In genomic region chrX:19089555-19090040, GRCh38 we compare ENCODE assay signal across 35 cellular contexts. TPM values are rescaled to one million over a fixed set of nuclear protein-coding genes. Genes with fewer than 3 reads are reported as not detected.
"Had no signal": no experiment of that assay in that cellular context is flagged by ENCODE, and none has a peak within 500 bp of the region (broad histone marks: within the 10 kb centered on the region; RNA-seq: fewer than 3 reads in every experiment).

No MANE protein-coding gene starts in this region.

- ATAC-seq: activated CD8-positive, alpha-beta T cell treated with anti-CD3 and anti-CD28 coated beads for 36 hours; activated naive CD4-positive, alpha-beta T cell treated with anti-CD3 and anti-CD28 coated beads, Interleukin-2, amount 50 U/mL, for 72 hours; activated T-cell treated with anti-CD3 and anti-CD28 coated beads, Interleukin-2, amount 50 U/mL, for 4 hours; activated T-cell treated with anti-CD3 and anti-CD28 coated beads, Interleukin-2, amount 50 U/mL, for 72 hours; activated T-helper 17 cell treated with anti-CD3 and anti-CD28 coated beads, Interleukin-2, amount 50 U/mL, for 72 hours had no signal

- H3K4me1 ChIP-seq: adrenal gland had no signal

- H3K4me3 ChIP-seq: adrenal gland, cardiac muscle cell had no signal

- H3K36me3 ChIP-seq: adrenal gland, cardiac muscle cell had no signal

- H3K27ac ChIP-seq: adrenal gland, cardiac muscle cell, VCaP had no signal

- DNase-seq: activated B cell treated with CpG ODN at 0.5 μM for 24 hours; activated CD4-positive, alpha-beta memory T cell treated with anti-CD3 and anti-CD28 coated beads for 36 hours; activated CD4-positive, alpha-beta T cell treated with anti-CD3 and anti-CD28 coated beads for 4 hours; activated CD4-positive, alpha-beta T cell treated with anti-CD3 and anti-CD28 coated beads, Interleukin-2, amount 10 ng/mL, durations not matched to agents 24 days and 14 days; activated CD4-positive, alpha-beta T cell treated with anti-CD3 and anti-CD28 coated beads, Interleukin-2, amount 50 U/mL, for 1 hour; activated CD4-positive, alpha-beta T cell treated with anti-CD3 and anti-CD28 coated beads, Interleukin-2, amount 50 U/mL, for 4 hours; activated CD4-positive, CD25-positive, alpha-beta regulatory T cell treated with anti-CD3 and anti-CD28 coated beads, Interleukin-2, amount 50 U/mL, for 72 hours; activated CD8-positive, alpha-beta memory T cell treated with anti-CD3 and anti-CD28 coated beads, Interleukin-2, amount 50 U/mL, for 4 hours; activated CD8-positive, alpha-beta T cell treated with anti-CD3 and anti-CD28 coated beads for 36 hours; activated effector memory CD4-positive, alpha-beta T cell treated with anti-CD3 and anti-CD28 coated beads, Interleukin-2, amount 50 U/mL, for 16 hours; activated gamma-delta T cell treated with Interleukin-2 at 50 U/mL for 16 hours; activated naive CD4-positive, alpha-beta T cell; activated naive CD4-positive, alpha-beta T cell treated with anti-CD3 and anti-CD28 coated beads for 36 hours; activated naive CD4-positive, alpha-beta T cell treated with anti-CD3 and anti-CD28 coated beads, Interleukin-2, amount 50 U/mL, for 16 hours; activated naive CD8-positive, alpha-beta T cell treated with anti-CD3 and anti-CD28 coated beads for 36 hours; activated T-cell treated with anti-CD3 and anti-CD28 coated beads for 4 hours; activated T-cell treated with anti-CD3 and anti-CD28 coated beads, Interleukin-2, amount 50 U/mL, for 1 hour; activated T-cell treated with anti-CD3 and anti-CD28 coated beads, Interleukin-2, amount 50 U/mL, for 4 hours; activated T-cell treated with anti-CD3 and anti-CD28 coated beads, Interleukin-2, amount 50 U/mL, for 72 hours; adrenal gland; amniotic stem cell; aorta; caudate nucleus; cerebellar nuclear complex; T-helper 1 cell; T-helper 2 cell; T-helper 9 cell had no signal

- FAIRE-seq: bronchial epithelial cell, TTC549 had no signal

- H3K27me3 ChIP-seq: adrenal gland, cardiac muscle cell had no signal

RNA-seq across cellular contexts. Expression of gene ADGRG2, which starts 32.7 kb away (rescaled TPM):
- total RNA-seq: activated B cell treated with CpG ODN at 0.5 μM for 24 hours; activated CD4-positive, alpha-beta memory T cell treated with anti-CD3 and anti-CD28 coated beads for 36 hours; activated CD4-positive, alpha-beta T cell treated with anti-CD3 and anti-CD28 coated beads, Interleukin-2, amount 10 ng/mL, durations not matched to agents 24 days and 14 days; activated CD8-positive, alpha-beta memory T cell treated with anti-CD3 and anti-CD28 coated beads for 36 hours; activated CD8-positive, alpha-beta T cell treated with anti-CD3 and anti-CD28 coated beads for 36 hours; activated naive CD4-positive, alpha-beta T cell treated with anti-CD3 and anti-CD28 coated beads for 36 hours; activated naive CD4-positive, alpha-beta T cell treated with anti-CD3 and anti-CD28 coated beads, Interleukin-2, amount 50 U/mL, for 72 hours; activated naive CD8-positive, alpha-beta T cell treated with anti-CD3 and anti-CD28 coated beads for 36 hours; activated T-cell treated with anti-CD3 and anti-CD28 coated beads, Interleukin-2, amount 50 U/mL, for 4 hours; activated T-helper 1 cell treated with anti-CD3 and anti-CD28 coated beads, Interleukin-12 subunit alpha, Interleukin-12 subunit beta, Interleukin-2, Interleukin-4 antibody, amounts not matched to agents 30 ng/mL and 10 ng/mL and 1 ng/mL, durations not matched to agents 14 hours and 24 hours and 36 hours; activated T-helper 17 cell treated with anti-CD3 and anti-CD28 coated beads, Interleukin-2, amount 50 U/mL, for 72 hours had no signal
